8 cellular contexts compared by ENCODE assay signal in the genomic region with DNA sequence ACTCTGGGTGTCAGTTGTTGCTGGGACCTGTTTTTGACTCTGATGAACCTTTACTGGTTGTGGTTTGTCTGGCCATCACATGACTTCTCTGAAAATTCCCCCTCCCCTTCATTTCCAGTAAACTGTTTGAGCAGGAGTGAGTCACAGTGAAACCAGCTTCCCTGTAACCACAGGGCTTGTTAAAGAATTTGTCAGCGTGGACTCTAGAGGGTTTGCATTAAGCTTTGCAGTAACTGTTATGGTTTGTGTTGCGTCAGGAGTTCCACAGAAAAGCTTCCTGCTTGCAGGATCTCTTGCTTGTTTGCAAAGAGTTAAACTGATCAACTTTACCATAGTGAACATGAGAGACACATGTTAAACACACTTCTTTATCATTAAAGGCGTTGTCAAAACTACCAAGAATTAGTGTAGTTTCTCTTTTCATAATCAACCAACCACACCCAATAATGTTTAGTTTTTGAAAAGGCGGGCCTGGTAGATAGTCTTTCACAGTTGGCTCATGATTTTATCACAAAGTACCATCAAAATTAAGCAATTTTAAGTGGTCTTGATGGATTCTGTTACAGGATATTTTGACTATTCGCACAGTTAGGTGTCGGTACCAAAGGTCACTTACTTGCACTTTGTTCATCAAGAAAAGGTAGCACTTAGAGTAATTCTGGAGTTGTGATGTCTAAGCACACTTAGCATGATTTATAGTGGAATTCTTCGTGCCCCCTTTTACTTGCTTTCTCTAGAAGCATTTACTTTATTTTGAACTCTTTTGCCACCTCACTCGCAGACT.
DNase-seq lines count a peak whose midpoint lies in the region; ATAC-seq, FAIRE-seq and TF ChIP-seq lines count a peak whose summit lies in the region.

No MANE protein-coding gene starts in this region.

- H3K36me3 ChIP-seq in GM23248 (ENCODE audit: low read depth) (peaks cover 2% of the 10 kb centered on the region), GM12878 (ENCODE audit: control insufficient read depth in 2 of 2, insufficient read depth in 2 of 2, low read length in 1 of 2) (no peaks in the 10 kb centered on the region)

- peak overlapping the region; percentile 72 to 95 (median 81) for H3K4me3 Mint-ChIP-seq in immature natural killer cell

- peaks cover 57% of the 10 kb centered on the region for H3K4me1 ChIP-seq in GM23248 (ENCODE audit: insufficient read depth)
- H3K4me1 ChIP-seq in GM12878 (ENCODE audit: control insufficient read depth, insufficient read depth, low read length), result peaks cover 24% of the 10 kb centered on the region

- intact Hi-C loops in GM12878 (cut with micrococcal nuclease; ENCODE audit: unreplicated experiment), result loop anchor here (1.0 to 2.0 kb wide), 3 partner anchors 43 to 60 kb away; no protein-coding TSS in a partner anchor

- H3K79me2 ChIP-seq in GM23248 (ENCODE audit: insufficient read depth), result peaks cover 78% of the 10 kb centered on the region
- peaks cover 12% of the 10 kb centered on the region for H3K79me2 ChIP-seq in GM12878 (ENCODE audit: control insufficient read depth, insufficient read depth, low read length)

- RAD21 ChIA-PET in GM12878 (lab: Charles Lee; ENCODE audit: unreplicated experiment), result interaction anchor here (1.3 to 8.5 kb wide), 13 partner anchors 14 to 71 kb away, joined by 3 to 223 read pairs (median 17); no protein-coding TSS in a partner anchor

- 0 out of 2 replicates have a peak, but pooled peaks have one; percentile 25 for TF ChIP-seq POLR2A in GM12878 (IDR thresholded peaks at IDR 0.05; ENCODE audit: low read depth, low read length)

- 8 to 9% methylated on average over 8 of the region's 8 CpGs for WGBS in GM23248 (ENCODE audit: low coverage in 1 of 2, low lambda C conversion rate in 2 of 2, missing lambda C conversion rate in 2 of 2), 2 experiments
- under 1% methylated on average over 8 of the region's 8 CpGs for WGBS in GM12878 (ENCODE audit: insufficient coverage, insufficient replicate concordance, low lambda C conversion rate, missing lambda C conversion rate)

- no peaks in the 10 kb centered on the region for H3K9me3 ChIP-seq in GM23248 (ENCODE audit: low read depth)
- no peaks in the 10 kb centered on the region; the same call in 2 of the 3 replicates for H3K9me3 ChIP-seq in GM12878 (replicated peaks; ENCODE audit: control insufficient read depth, insufficient read depth, low read length)

- no peak; a peak in 1 of 6 replicates for TF ChIP-seq CTCF in GM12878 (IDR thresholded peaks at IDR 0.05 in 2 of 3, conservative IDR thresholded peaks at IDR 0.05 in 1 of 3; ENCODE audit: control insufficient read depth in 2 of 3, extremely low read depth in 1 of 3, insufficient read depth in 1 of 3, low read depth in 3 of 3, low read length in 3 of 3)

- POLR2A ChIA-PET in GM12878 (lab: Charles Lee), result interaction anchor here (0.5 to 8.8 kb wide), 13 partner anchors 18 to 479 kb away, joined by 3 to 213 read pairs (median 5); no protein-coding TSS in a partner anchor

- SMC1A ChIA-PET in GM12878 (lab: Charles Lee; ENCODE audit: uncharacterized antibody, unreplicated experiment), result interaction anchor here (1.1 to 9.0 kb wide), 11 partner anchors 11 to 56 kb away, joined by 3 to 250 read pairs (median 21); no protein-coding TSS in a partner anchor

- in situ Hi-C loops in GM23248 (cut with MboI) (no loop called here), GM12878 (cut with MboI) (loop anchor here (5.0 kb wide), 1 partner anchor 41 kb away; no protein-coding TSS in a partner anchor)

- H3K4me3 ChIP-seq in GM23248 (peak overlapping the region; percentile 46), GM12878 (peak overlapping the region; percentile 20; the same call in 1 of the 2 replicates)

- H3K27me3 Mint-ChIP-seq in immature natural killer cell (ENCODE audit: low read depth in 3 of 3), result peaks cover 0 to 7% (median 2%) of the 10 kb centered on the region in 3 donors

- peaks cover 34 to 35% of the 10 kb centered on the region in 2 donors for H3K4me1 Mint-ChIP-seq in immature natural killer cell

- DNase-seq in GM04504 (ENCODE audit: low read depth) (peak; percentile 99), GM23248 (peak; percentile 99), KG1 (lab: John Stamatoyannopoulos, UW) (peak; percentile 91), T-helper 2 cell (peak in 4 of 5 experiments; percentile 50 to 100 (median 69)), GM12878 (ENCODE audit: low read depth, low spot score) (peak; percentile 100), immature natural killer cell (peak; percentile 80 to 83 (median 82)), NCI-H1105 (lab: John Stamatoyannopoulos, UW) (no peak)
- peak; percentile 80 for DNase-seq in stimulated activated CD4-positive, alpha-beta T cell treated with anti-CD3 and anti-CD28 coated beads, Interleukin-15, amount 100 ng/mL, for 24 hours

- H3K9ac ChIP-seq in GM23248 (peak overlapping the region; percentile 80), GM12878 (ENCODE audit: control insufficient read depth, insufficient read depth, low read length) (peak overlapping the region; percentile 73)

- H3K4me2 ChIP-seq in GM23248 (ENCODE audit: unreplicated experiment) (peak overlapping the region; percentile 83), GM12878 (ENCODE audit: control insufficient read depth, insufficient read depth) (peak overlapping the region; percentile 97)

- H3K36me3 Mint-ChIP-seq in immature natural killer cell, result peaks cover 0 to 2% (median 2%) of the 10 kb centered on the region in 3 donors

- no peaks in the 10 kb centered on the region for H3K9me2 ChIP-seq in GM23248 (ENCODE audit: insufficient read depth)

- H4K20me1 ChIP-seq in GM23248 (ENCODE audit: insufficient read depth) (no peaks in the 10 kb centered on the region), GM12878 (ENCODE audit: control insufficient read depth, insufficient read depth) (no peaks in the 10 kb centered on the region)

- peak; percentile 98 for FAIRE-seq in GM12878 (lab: Jason Lieb, UNC)

- peak; percentile 98 to 99 for TF ChIP-seq EP300 in GM12878 (IDR thresholded peaks at IDR 0.05; ENCODE audit: borderline replicate concordance in 1 of 2, control insufficient read depth in 1 of 2, low read depth in 2 of 2, low read length in 2 of 2)

- H3K27ac ChIP-seq in GM23248 (peak overlapping the region; percentile 98), GM12878 (ENCODE audit: control insufficient read depth, insufficient read depth) (peak overlapping the region; percentile 95)

- no peak overlapping the region for H2AFZ ChIP-seq in GM23248
- peak overlapping the region; percentile 32; the same call in 1 of the 2 replicates for H2AFZ ChIP-seq in GM12878 (ENCODE audit: control insufficient read depth, low read depth, low read length)

- H3K27me3 ChIP-seq in GM23248 (replicated peaks; ENCODE audit: insufficient read depth) (no peaks in the 10 kb centered on the region), GM12878 (replicated peaks in 1 of 2; ENCODE audit: control insufficient read depth in 2 of 2, insufficient read depth in 2 of 2, low read length in 1 of 2) (no peaks in the 10 kb centered on the region)

- BruUV-seq in GM12878 (replicated peaks; lab: Mats Ljungman, UMichigan), result TSS peak; percentile 81

- peak overlapping the region; percentile 94 to 99 (median 96) for H3K27ac Mint-ChIP-seq in immature natural killer cell

- TF ChIP-seq RAD21 in GM12878 (IDR thresholded peaks at IDR 0.05; ENCODE audit: insufficient read depth, low read depth, low read length), result peak; percentile 33; the same call in 1 of the 2 replicates

- CTCF ChIA-PET in GM12878 (lab: Yijun Ruan, JAX), result interaction anchor here (0.6 to 4.7 kb wide), 14 partner anchors 14 to 72 kb away, joined by 3 to 51 read pairs (median 6); no protein-coding TSS in a partner anchor

- peaks cover 58% of the 10 kb centered on the region for H3F3A ChIP-seq in GM23248 (ENCODE audit: insufficient read depth)

- ATAC-seq in GM12878, result peak; percentile 87

- H3K9me3 Mint-ChIP-seq in immature natural killer cell, result no peaks in the 10 kb centered on the region

TF ChIP-seq in GM12878, 131 proteins besides CTCF, POLR2A, EP300 and RAD21 (continues in another document):
- TF ChIP-seq DPF2 (IDR thresholded peaks at IDR 0.05) (peak; percentile 99), PAX8 (IDR thresholded peaks at IDR 0.05) (no peak), SREBF1 (IDR thresholded peaks at IDR 0.05; ENCODE audit: low read length) (no peak), TAF1 (IDR thresholded peaks at IDR 0.05; ENCODE audit: borderline replicate concordance, low read depth, low read length) (no peak), ZZZ3 (IDR thresholded peaks at IDR 0.05; ENCODE audit: control insufficient read depth, insufficient read length, low read depth) (no peak), FOS (IDR thresholded peaks at IDR 0.05; ENCODE audit: borderline replicate concordance, extremely low read depth, insufficient read length) (no peak), MTA2 (IDR thresholded peaks at IDR 0.05; ENCODE audit: low read depth) (peak; percentile 98), CBFB (IDR thresholded peaks at IDR 0.05; ENCODE audit: low read depth) (peak; percentile 98), GATAD2B (conservative IDR thresholded peaks at IDR 0.05; ENCODE audit: low read depth) (peak; percentile 86), IRF4 (IDR thresholded peaks at IDR 0.05; ENCODE audit: low read depth, low read length) (peak; percentile 96), HDAC6 (IDR thresholded peaks at IDR 0.05; ENCODE audit: unreplicated experiment) (no peak), NR2C2 (IDR thresholded peaks at IDR 0.05; ENCODE audit: borderline replicate concordance, control insufficient read depth, insufficient read length, low read depth) (no peak), NFIC (IDR thresholded peaks at IDR 0.05; ENCODE audit: low read depth, low read length) (peak; percentile 99)
- TF ChIP-seq, protein P1, sequence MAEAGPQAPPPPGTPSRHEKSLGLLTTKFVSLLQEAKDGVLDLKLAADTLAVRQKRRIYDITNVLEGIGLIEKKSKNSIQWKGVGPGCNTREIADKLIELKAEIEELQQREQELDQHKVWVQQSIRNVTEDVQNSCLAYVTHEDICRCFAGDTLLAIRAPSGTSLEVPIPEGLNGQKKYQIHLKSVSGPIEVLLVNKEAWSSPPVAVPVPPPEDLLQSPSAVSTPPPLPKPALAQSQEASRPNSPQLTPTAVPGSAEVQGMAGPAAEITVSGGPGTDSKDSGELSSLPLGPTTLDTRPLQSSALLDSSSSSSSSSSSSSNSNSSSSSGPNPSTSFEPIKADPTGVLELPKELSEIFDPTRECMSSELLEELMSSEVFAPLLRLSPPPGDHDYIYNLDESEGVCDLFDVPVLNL (IDR thresholded peaks at IDR 0.05; ENCODE audit: low read depth, low read length), result no peak
